In genomic region chr14:77184396-77185092, GRCh38 we compare ENCODE assay signal across 15 cellular contexts. TPM values are rescaled to one million over a fixed set of nuclear protein-coding genes. Genes with fewer than 3 reads are reported as not detected.
DNase-seq lines count a peak whose midpoint lies in the region; ATAC-seq and TF ChIP-seq lines count a peak whose summit lies in the region.
"Had no signal": no experiment of that assay in that cellular context is flagged by ENCODE, and none has a peak within 500 bp of the region (broad histone marks: within the 10 kb centered on the region; RNA-seq: fewer than 3 reads in every experiment).

No MANE protein-coding gene starts in this region.

- no peaks in the 10 kb centered on the region for H3F3A ChIP-seq in smooth muscle cell (ENCODE audit: low read depth)

- H3K4me1 ChIP-seq in colonic mucosa (peaks cover 5% of the 10 kb centered on the region), smooth muscle cell (ENCODE audit: low read depth) (peaks cover 7% of the 10 kb centered on the region), OCI-LY7 (ENCODE audit: insufficient read depth, low read length, poor library complexity, severe bottlenecking) (peaks cover 24% of the 10 kb centered on the region)

- ATAC-seq in GM19351 (IDR thresholded peaks at IDR 0.05; ENCODE audit: unreplicated experiment) = no peak

- CTCF ChIA-PET in OCI-LY7 (lab: Charles Lee; ENCODE audit: unreplicated experiment) = no interaction called here

- H3K27ac ChIP-seq in colonic mucosa (peak overlapping the region; percentile 75), smooth muscle cell (ENCODE audit: low read depth) (no peak overlapping the region), OCI-LY7 (ENCODE audit: low read depth, low read length, poor library complexity, severe bottlenecking) (no peak overlapping the region)
- H3K27ac ChIP-seq: neutrophil, upper lobe of left lung had no signal

- BruUV-seq in OCI-LY7 (replicated peaks; lab: Mats Ljungman, UMichigan) = no TSS peak

- no peak for TF ChIP-seq CTCF in colonic mucosa (IDR thresholded peaks at IDR 0.05)
- TF ChIP-seq CTCF in smooth muscle cell (IDR thresholded peaks at IDR 0.05; ENCODE audit: borderline replicate concordance, insufficient read depth, poor library complexity, severe bottlenecking) = no peak
- TF ChIP-seq CTCF in OCI-LY7 (conservative IDR thresholded peaks at IDR 0.05; ENCODE audit: low read length) = no peak

- H3K27me3 ChIP-seq in colonic mucosa (peaks cover 6% of the 10 kb centered on the region), smooth muscle cell (ENCODE audit: low read depth) (no peaks in the 10 kb centered on the region)

- POLR2A ChIA-PET in OCI-LY7 (lab: Charles Lee) = interaction anchor here (0.8 to 1.2 kb wide), 3 partner anchors 11 to 117 kb away, joined by 3 read pairs; no protein-coding TSS in a partner anchor

- peak overlapping the region in 1 of 2 donors; percentile 32 for H3K9ac ChIP-seq in colonic mucosa (ENCODE audit: low read depth in 2 of 2, low read length in 2 of 2)
- H3K9ac ChIP-seq in smooth muscle cell (ENCODE audit: low read depth) = no peak overlapping the region

- H3K9me3 ChIP-seq in colonic mucosa (no peaks in the 10 kb centered on the region), smooth muscle cell (replicated peaks; ENCODE audit: low read depth) (no peaks in the 10 kb centered on the region), OCI-LY7 (ENCODE audit: low read length) (no peaks in the 10 kb centered on the region)
- H3K9me3 ChIP-seq: neutrophil, upper lobe of left lung had no signal

- H3K36me3 ChIP-seq in colonic mucosa (no peaks in the 10 kb centered on the region), smooth muscle cell (ENCODE audit: low read depth) (no peaks in the 10 kb centered on the region), OCI-LY7 (ENCODE audit: insufficient read depth, low read length) (no peaks in the 10 kb centered on the region)
- H3K36me3 ChIP-seq: neutrophil, upper lobe of left lung had no signal

- WGBS in smooth muscle cell (ENCODE audit: low lambda C conversion rate) = 45% methylated on average over 11 of the region's 11 CpGs

- H4K20me1 ChIP-seq in smooth muscle cell (ENCODE audit: low read depth) (peaks cover 43% of the 10 kb centered on the region), OCI-LY7 (ENCODE audit: insufficient read depth, low read length) (no peaks in the 10 kb centered on the region)

- no peaks in the 10 kb centered on the region for H3K9me2 ChIP-seq in OCI-LY7 (ENCODE audit: insufficient read depth, low read length)

- intact Hi-C loops in colonic mucosa (cut with DNase I) (no loop called here), OCI-LY7 (cut with micrococcal nuclease; ENCODE audit: unreplicated experiment) (no loop called here)

- no peaks in the 10 kb centered on the region for H3K79me2 ChIP-seq in smooth muscle cell (ENCODE audit: low read depth)
- no peaks in the 10 kb centered on the region for H3K79me2 ChIP-seq in OCI-LY7 (ENCODE audit: insufficient read depth, low read depth, low read length)

- H3K4me2 ChIP-seq in smooth muscle cell (peak overlapping the region; percentile 36), OCI-LY7 (ENCODE audit: low read length) (no peak overlapping the region)

- no peak overlapping the region for H3K4me3 ChIP-seq in colonic mucosa
- H3K4me3 ChIP-seq in smooth muscle cell = no peak overlapping the region
- no peak overlapping the region for H3K4me3 ChIP-seq in OCI-LY7 (ENCODE audit: low read depth, low read length, poor library complexity, severe bottlenecking)
- H3K4me3 ChIP-seq: upper lobe of left lung had no signal

- H2AFZ ChIP-seq in smooth muscle cell (ENCODE audit: low read depth) (no peak overlapping the region), OCI-LY7 (ENCODE audit: low read length) (no peak overlapping the region)

- peak; percentile 49 for DNase-seq in NK-92 treated with Interleukin-12 subunit alpha and Interleukin-12 subunit beta, amount 100 ng/mL, for 24 hours (lab: John Stamatoyannopoulos, UW)
- no peak for DNase-seq in NK-92 (lab: John Stamatoyannopoulos, UW; ENCODE audit: unreplicated experiment)
- peak; percentile 10 for DNase-seq in HT-29 (ENCODE audit: low spot score)
- DNase-seq in colonic mucosa = peak; percentile 74
- DNase-seq in smooth muscle cell (lab: John Stamatoyannopoulos, UW; ENCODE audit: unreplicated experiment) = no peak
- DNase-seq in OCI-LY7 (ENCODE audit: low spot score) = no peak
- no peak for DNase-seq in NCI-H345 treated with DMSO at 0.1 percent for 48 hours (lab: John Stamatoyannopoulos, UW; ENCODE audit: unreplicated experiment)
- DNase-seq: amniotic stem cell, Kasumi-1, kidney glomerular epithelial cell, Right ventricle myocardium superior, upper lobe of left lung had no signal

RNA-seq across cellular contexts. Expression of gene TMEM63C, which starts 2.9 kb away (rescaled TPM):
- 2.5 and 3.1 TPM in 2 replicates for total RNA-seq in HT-29 (2014; rRNA removed; shearing (Covaris generic))
- 10 to 100 TPM in 1 of 2 donors, 1 to 10 TPM in 1; 5.9 to 13.2 TPM for total RNA-seq in colonic mucosa
- 4.3 and 10.4 TPM in 2 replicates for total RNA-seq in smooth muscle cell
- 7.7 and 8.7 TPM in 2 replicates for polyA plus RNA-seq in smooth muscle cell
- total RNA-seq in OCI-LY7 (2014; rRNA removed; shearing (Covaris generic)) = 0.41 and 0.79 TPM in 2 replicates
- total RNA-seq in OCI-LY7 (2022) = 4.7 and 6.6 TPM in 2 replicates
- polyA plus RNA-seq: AG04450 had no signal

RNA-seq across cellular contexts. Expression of gene ZDHHC22, which starts 43.0 kb away (rescaled TPM):
- not detected in 2 replicates for total RNA-seq in HT-29 (2014; rRNA removed; shearing (Covaris generic))
- under 1 TPM; 0.07 to 0.42 TPM for total RNA-seq in colonic mucosa
- total RNA-seq in smooth muscle cell = not detected in 2 replicates
- not detected in 2 replicates for polyA plus RNA-seq in smooth muscle cell
- total RNA-seq in OCI-LY7 (2014; rRNA removed; shearing (Covaris generic)) = not detected in 2 replicates
- total RNA-seq in OCI-LY7 (2022) = not detected in 2 replicates
- total RNA-seq: Right ventricle myocardium superior had no signal
- polyA plus RNA-seq: AG04450 had no signal

Comparison
In these comparisons a context has a peak if more than half of its experiments do, and no peak if none do; other contexts are left out.
1. DNase-seq: peak in NK-92 treated with Interleukin-12 subunit alpha and Interleukin-12 subunit beta, amount 100 ng/mL, for 24 hours (single experiment), HT-29 (single experiment) and colonic mucosa (single experiment); none in NK-92 (single experiment), smooth muscle cell (single experiment), OCI-LY7 (single experiment) and NCI-H345 treated with DMSO at 0.1 percent for 48 hours (single experiment).